ENCODE assay signal across 1 cellular context in the genomic region with DNA sequence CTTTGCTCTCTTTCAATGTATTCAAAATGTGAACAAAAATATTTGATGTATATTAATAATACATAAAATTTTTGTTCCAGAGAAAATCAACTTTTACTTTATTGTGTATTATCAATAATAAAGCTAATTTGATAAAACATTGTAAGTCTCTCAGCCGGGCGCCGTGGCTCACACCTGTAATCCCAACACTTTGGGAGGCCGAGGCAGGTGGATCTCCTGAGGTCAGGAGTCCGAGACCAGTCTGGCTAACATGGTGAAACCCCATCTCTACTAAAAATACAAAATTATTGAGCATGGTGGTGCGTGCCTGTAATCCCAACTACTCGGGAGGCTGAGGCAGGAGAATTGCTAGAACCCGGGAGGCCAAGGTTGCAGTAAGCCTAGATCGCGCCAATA.
TF ChIP-seq lines count a peak whose summit lies in the region.

No MANE protein-coding gene starts in this region.

TF ChIP-seq in HepG2, 621 proteins besides CTCF, POLR2A, EP300 and RAD21:
- peak; percentile 42; the same call in 1 of the 2 replicates for TF ChIP-seq ZNF770 (CRISPR knock-in tag; IDR thresholded peaks at IDR 0.05)
- peak; percentile 1; the same call in 1 of the 2 replicates for TF ChIP-seq ATF1 (CRISPR knock-in tag; IDR thresholded peaks at IDR 0.05)
